ENCODE assay signal across 8 cellular contexts in genomic region chr3:194396897-194397756, GRCh38. TPM values are rescaled to one million over a fixed set of nuclear protein-coding genes. Genes with fewer than 3 reads are reported as not detected.
DNase-seq lines count a peak whose midpoint lies in the region; ATAC-seq and TF ChIP-seq lines count a peak whose summit lies in the region.

No MANE protein-coding gene starts in this region.

- peaks cover 27% of the 10 kb centered on the region for H3K27me3 Mint-ChIP-seq in Calu3 (ENCODE audit: unreplicated experiment)

- TF ChIP-seq CTCF in Calu3 (IDR thresholded peaks at IDR 0.05; ENCODE audit: unreplicated experiment), result no peak

- H3K4me3 Mint-ChIP-seq in Calu3 (ENCODE audit: low read depth, unreplicated experiment), result peak overlapping the region; percentile 17

- H3K4me1 ChIP-seq in muscle layer of duodenum (ENCODE audit: control insufficient read depth in 1 of 2, insufficient read depth in 2 of 2, low read length in 2 of 2), result peaks cover 0 to 15% of the 10 kb centered on the region in 2 donors

- DNase-seq in Calu3 (no peak), MV-4-11 (lab: John Stamatoyannopoulos, UW) (peak; percentile 48), astrocyte of the hippocampus (ENCODE audit: low read depth, low spot score) (peak; percentile 63), C1 segment of cervical spinal cord (lab: John Stamatoyannopoulos, UW) (no peak), RKO (ENCODE audit: low spot score) (no peak), left colon (no peak)

- peak overlapping the region; percentile 37 to 59 for H3K4me3 ChIP-seq in muscle layer of duodenum (ENCODE audit: low read depth in 1 of 2, low read length in 2 of 2)

- H3K4me1 Mint-ChIP-seq in Calu3 (ENCODE audit: low read depth, unreplicated experiment), result peaks cover 20% of the 10 kb centered on the region

- H3K27me3 ChIP-seq in muscle layer of duodenum (ENCODE audit: low read depth, low read length), result peaks cover 9% of the 10 kb centered on the region

- H3K36me3 ChIP-seq in muscle layer of duodenum (ENCODE audit: control insufficient read depth in 1 of 2, insufficient read depth in 2 of 2, low read length in 2 of 2), result no peaks in the 10 kb centered on the region

- no peaks in the 10 kb centered on the region for H3K9me3 ChIP-seq in muscle layer of duodenum (ENCODE audit: control insufficient read depth in 1 of 2, low read length in 2 of 2)

- intact Hi-C loops in Calu3 (cut with micrococcal nuclease; ENCODE audit: unreplicated experiment) (no loop called here), left colon (cut with DNase I, micrococcal nuclease) (no loop called here)

- CTCF ChIA-PET in Calu3 (lab: Charles Lee), result interaction anchor here (0.6 kb wide), 3 partner anchors 14 to 261 kb away, joined by 3 to 6 read pairs (median 3); partner anchors contain the start of gene HES1

- H3K9me3 Mint-ChIP-seq in Calu3 (ENCODE audit: low read depth, unreplicated experiment), result no peaks in the 10 kb centered on the region

- no peak overlapping the region for H3K27ac Mint-ChIP-seq in Calu3 (ENCODE audit: unreplicated experiment)

- ATAC-seq in GM18868 (IDR thresholded peaks at IDR 0.05; ENCODE audit: unreplicated experiment), result no peak
- ATAC-seq in left colon, result no peak

- no peak overlapping the region for H3K27ac ChIP-seq in muscle layer of duodenum (ENCODE audit: low read length)

- BruUV-seq in Calu3 (replicated peaks; lab: Mats Ljungman, UMichigan), result no TSS peak

- H3K36me3 Mint-ChIP-seq in Calu3 (ENCODE audit: insufficient read depth, unreplicated experiment), result peaks cover 6% of the 10 kb centered on the region

RNA-seq across cellular contexts. Expression of gene GP5, which starts 1.9 kb away (rescaled TPM):
- 0.10 and 0.21 TPM in 2 replicates for total RNA-seq in Calu3 (2022)
- total RNA-seq in left colon, result not detected

RNA-seq across cellular contexts. Expression of gene LRRC15, which starts 27.6 kb away (rescaled TPM):
- total RNA-seq in Calu3 (2022), result 0.05 TPM in 1 of 2 replicates, not detected in the other
- under 1 TPM; 0.31 to 0.59 TPM for total RNA-seq in left colon

RNA-seq across cellular contexts. Expression of gene CPN2, which starts 46.0 kb away (rescaled TPM):
- total RNA-seq in Calu3 (2022) (not detected in 2 replicates), left colon (not detected)

Comparison
In these comparisons a context has a peak if more than half of its experiments do, and no peak if none do; other contexts are left out.
1. DNase-seq: peak in MV-4-11 (single experiment) and astrocyte of the hippocampus (single experiment); none in Calu3 (single experiment), C1 segment of cervical spinal cord (0 of 14), RKO (single experiment) and left colon (0 of 2).